ENCODE assay signal across 15 cellular contexts in the genomic region with DNA sequence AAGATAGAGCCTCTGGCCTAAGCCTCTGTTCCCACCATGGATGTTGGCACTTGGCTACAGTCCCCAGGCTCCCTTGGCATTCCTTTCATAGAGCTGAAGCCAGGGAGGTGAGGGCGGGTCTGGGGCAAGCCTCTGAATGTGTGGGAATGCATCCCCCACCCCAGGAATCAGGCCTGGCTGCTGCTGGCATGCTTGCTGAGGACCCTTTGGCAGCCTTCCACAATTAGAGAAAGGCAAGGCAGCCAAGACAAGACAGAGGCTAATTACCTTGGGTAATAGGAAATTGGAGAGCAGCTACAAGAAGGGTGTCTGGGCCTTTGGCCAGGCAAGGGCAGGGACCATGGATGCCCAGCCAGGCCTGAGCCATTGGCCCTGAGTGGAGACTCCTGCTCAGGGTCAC.
DNase-seq lines count a peak whose midpoint lies in the region; ATAC-seq and TF ChIP-seq lines count a peak whose summit lies in the region.
"Had no signal": no experiment of that assay in that cellular context is flagged by ENCODE, and none has a peak within 500 bp of the region (broad histone marks: within the 10 kb centered on the region; RNA-seq: fewer than 3 reads in every experiment).

No MANE protein-coding gene starts in this region.

- H3K36me3 ChIP-seq in right atrium auricular region = no peaks in the 10 kb centered on the region

- H3K4me3 ChIP-seq in right atrium auricular region (no peak overlapping the region), astrocyte of the cerebellum (ENCODE audit: low read depth, low read length) (no peak overlapping the region)
- H3K4me3 ChIP-seq: smooth muscle cell had no signal

- DNase-seq in left cardiac atrium (no peak), right atrium auricular region (ENCODE audit: low spot score) (no peak), astrocyte of the cerebellum (ENCODE audit: low read depth) (peak; percentile 26), midbrain (lab: John Stamatoyannopoulos, UW) (peak; percentile 28), NCI-H146 (lab: John Stamatoyannopoulos, UW) (no peak)
- DNase-seq in activated naive CD4-positive, alpha-beta T cell treated with Interleukin-2 at 50 U/mL for 16 hours = no peak
- DNase-seq: activated naive CD4-positive, alpha-beta T cell treated with anti-CD3 and anti-CD28 coated beads for 36 hours; Caco-2; NCI-H1930; stimulated activated naive CD8-positive, alpha-beta T cell treated with anti-CD3 and anti-CD28 coated beads, Interleukin-15, amount 100 ng/mL, for 72 hours had no signal

- H3K9me3 ChIP-seq in right atrium auricular region = no peaks in the 10 kb centered on the region
- H3K9me3 ChIP-seq: Caco-2 had no signal

- in situ Hi-C loops in astrocyte of the cerebellum (cut with HindIII; ENCODE audit: low sequenced_read_pairs) = no loop called here

- intact Hi-C loops in left cardiac atrium (cut with DNase I) = no loop called here

- H3K4me1 ChIP-seq in right atrium auricular region = peaks cover 0 to 4% of the 10 kb centered on the region in 2 donors
- H3K4me1 ChIP-seq: Caco-2 had no signal

- peak; percentile 66 to 73 for ATAC-seq in left cardiac atrium
- no peak for ATAC-seq in HG03432 (IDR thresholded peaks at IDR 0.05; ENCODE audit: unreplicated experiment)
- no peak for ATAC-seq in GM19023 (IDR thresholded peaks at IDR 0.05; ENCODE audit: unreplicated experiment)
- ATAC-seq: natural killer cell treated with Interleukin-12 subunit alpha and Interleukin-12 subunit beta and Interleukin-15 and Interleukin-18, amount 100 ng/mL, for 72 hours; stimulated activated naive CD8-positive, alpha-beta T cell treated with anti-CD3 and anti-CD28 coated beads, Interleukin-15, amount 100 ng/mL, for 72 hours had no signal

- TF ChIP-seq CTCF in right atrium auricular region (IDR thresholded peaks at IDR 0.05) = no peak
- TF ChIP-seq CTCF in astrocyte of the cerebellum (IDR thresholded peaks at IDR 0.05; ENCODE audit: low read depth, low read length, missing control alignments) = no peak

- no peaks in the 10 kb centered on the region for H3K27me3 ChIP-seq in right atrium auricular region

- peak overlapping the region in 1 of 2 donors; percentile 45 for H3K27ac ChIP-seq in right atrium auricular region
- H3K27ac ChIP-seq: KMS-11 had no signal

Comparison
In these comparisons a context has a peak if more than half of its experiments do, and no peak if none do; other contexts are left out.
1. ATAC-seq: peak in left cardiac atrium (2 of 2); none in HG03432 (single experiment) and GM19023 (single experiment).
2. DNase-seq: peak in astrocyte of the cerebellum (single experiment) and midbrain (single experiment); none in left cardiac atrium (single experiment), right atrium auricular region (single experiment), NCI-H146 (single experiment) and activated naive CD4-positive, alpha-beta T cell treated with Interleukin-2 at 50 U/mL for 16 hours (single experiment).